In genomic region chr21:25709684-25710265, GRCh38 we compare ENCODE assay signal across 2 cellular contexts.
A peak's percentile ranks its signal among the peaks of the same experiment; 100 is the strongest.
TF ChIP-seq lines count a peak whose summit lies in the region.

No MANE protein-coding gene starts in this region.

TF ChIP-seq in GM23338, 12 proteins besides CTCF, POLR2A, EP300 and RAD21:
- TF ChIP-seq POLR2AphosphoS5 (IDR thresholded peaks at IDR 0.05; ENCODE audit: low read depth) (no peak), STAT1 (IDR thresholded peaks at IDR 0.05; ENCODE audit: unreplicated experiment) (no peak), ZNF114 (CRISPR knock-in tag; IDR thresholded peaks at IDR 0.05) (no peak), NANOG (IDR thresholded peaks at IDR 0.05; ENCODE audit: borderline replicate concordance) (no peak), EZH2 (IDR thresholded peaks at IDR 0.05; ENCODE audit: low read depth, unreplicated experiment) (no peak), EZH2phosphoT487 (IDR thresholded peaks at IDR 0.05; ENCODE audit: unreplicated experiment) (no peak)
TF ChIP-seq in GM23338: peak in this region for 0.

TF ChIP-seq in K562, 482 proteins besides CTCF, POLR2A, EP300 and RAD21:
- TF ChIP-seq PHF20 (IDR thresholded peaks at IDR 0.05; ENCODE audit: partially characterized antibody): no peak
- TF ChIP-seq PHB2 (IDR thresholded peaks at IDR 0.05; ENCODE audit: low read depth): no peak
- peak; percentile 69 for TF ChIP-seq EGR1 (conservative IDR thresholded peaks at IDR 0.05)
- no peak for TF ChIP-seq XRCC4 (IDR thresholded peaks at IDR 0.05; ENCODE audit: extremely low read depth, insufficient read depth, insufficient read length)
- TF ChIP-seq MYBL2 (IDR thresholded peaks at IDR 0.05; ENCODE audit: low read depth): no peak
- no peak for TF ChIP-seq MYBL2 (CRISPR knock-in tag; IDR thresholded peaks at IDR 0.05; ENCODE audit: borderline replicate concordance)
